Comparison of ENCODE assay signal across 14 cellular contexts in genomic region chr17:28906276-28907051, GRCh38. TPM values are rescaled to one million over a fixed set of nuclear protein-coding genes. Genes with fewer than 3 reads are reported as not detected.
A peak's percentile ranks its signal among the peaks of the same experiment; 100 is the strongest.
DNase-seq lines count a peak whose midpoint lies in the region; FAIRE-seq and TF ChIP-seq lines count a peak whose summit lies in the region.
"Had no signal": no experiment of that assay in that cellular context is flagged by ENCODE, and none has a peak within 500 bp of the region (broad histone marks: within the 10 kb centered on the region; RNA-seq: fewer than 3 reads in every experiment).

No MANE protein-coding gene starts in this region.

- TF ChIP-seq POLR2A in erythroblast (IDR thresholded peaks at IDR 0.05; ENCODE audit: low read length) (no peak), stomach (IDR thresholded peaks at IDR 0.05) (no peak), breast epithelium (IDR thresholded peaks at IDR 0.05) (no peak)

- TF ChIP-seq EP300 in stomach (IDR thresholded peaks at IDR 0.05), result no peak

- H3K9me3 ChIP-seq in stomach (no peaks in the 10 kb centered on the region), breast epithelium (no peaks in the 10 kb centered on the region)
- H3K9me3 ChIP-seq: tibial artery had no signal

- H3K4me1 ChIP-seq in stomach, result peaks cover 19 to 60% (median 47%) of the 10 kb centered on the region in 4 donors
- peaks cover 0 to 3% of the 10 kb centered on the region in 2 donors for H3K4me1 ChIP-seq in breast epithelium

- no peaks in the 10 kb centered on the region for H3K27me3 ChIP-seq in stomach
- H3K27me3 ChIP-seq in breast epithelium, result no peaks in the 10 kb centered on the region
- H3K27me3 ChIP-seq: tibial artery had no signal

- POLR2A ChIA-PET in RWPE1 (lab: Yijun Ruan, JAX; ENCODE audit: low non-redundant PET), result no interaction called here

- CTCF ChIA-PET in RWPE1 (lab: Yijun Ruan, JAX), result interaction anchor here (0.6 to 2.2 kb wide), 2 partner anchors 41 to 180 kb away, joined by 3 to 12 read pairs; no protein-coding TSS in a partner anchor

- H3K36me3 ChIP-seq in stomach (peaks cover 49 to 61% (median 60%) of the 10 kb centered on the region in 4 donors), breast epithelium (peaks cover 5% of the 10 kb centered on the region)

- intact Hi-C loops in stomach (cut with DNase I; ENCODE audit: low total_unique reads), result no loop called here
- intact Hi-C loops in breast epithelium (cut with DNase I; ENCODE audit: low total_unique reads), result loop anchor here (10.0 kb wide), 1 partner anchor 162 kb away; the partner anchor contains the start of gene TRAF4

- FAIRE-seq in urothelium cell line (lab: Jason Lieb, UNC), result no peak
- FAIRE-seq: TTC549 had no signal

- no peak for TF ChIP-seq CTCF in RWPE1 (conservative IDR thresholded peaks at IDR 0.05; ENCODE audit: low read depth)
- TF ChIP-seq CTCF in stomach (IDR thresholded peaks at IDR 0.05), result no peak
- TF ChIP-seq CTCF in breast epithelium (IDR thresholded peaks at IDR 0.05), result no peak

- WGBS in stomach, 5 donors, result 70 to 79% (median 77%) methylated on average over 5 to 13 of the region's 13 CpGs

- no peak for DNase-seq in RWPE1 (ENCODE audit: low spot score)
- peak; percentile 57 to 78 for DNase-seq in erythroblast (lab: John Stamatoyannopoulos, UW)
- no peak for DNase-seq in stomach
- no peak for DNase-seq in breast epithelium (ENCODE audit: low spot score in 2 of 2)
- DNase-seq in urothelium cell line (ENCODE audit: low spot score), result no peak
- DNase-seq in NCI-H1417 (lab: John Stamatoyannopoulos, UW), result no peak
- DNase-seq: activated naive CD4-positive, alpha-beta T cell treated with Interleukin-2 at 50 U/mL for 16 hours; H9; KG1; NCI-H146; NCI-H510A; tibial artery had no signal

- H3K27ac ChIP-seq in RWPE1, result peak overlapping the region; percentile 46
- peak overlapping the region in 3 of 5 donors; percentile 4 to 83 (median 80) for H3K27ac ChIP-seq in stomach
- peak overlapping the region in 1 of 2 donors; percentile 89 for H3K27ac ChIP-seq in breast epithelium
- H3K27ac ChIP-seq: parathyroid adenoma had no signal

- H3K4me3 ChIP-seq in stomach (no peak overlapping the region), breast epithelium (no peak overlapping the region)
- H3K4me3 ChIP-seq: tibial artery had no signal

RNA-seq across cellular contexts. Expression of gene DHRS13, which starts 3.6 kb away (rescaled TPM):
- total RNA-seq in stomach (10 to 100 TPM in 2 of 5 donors, 1 to 10 TPM in 2, not detected in 1; 6.4 to 33.5 (median 9.3) TPM), breast epithelium (10 to 100 TPM in 2 of 3 donors, 1 to 10 TPM in 1; 3.2 to 20.6 (median 14.2) TPM)
- 10 to 100 TPM in 1 of 3 donors, 1 to 10 TPM in 2; 4.4 to 13.4 (median 6.0) TPM for polyA plus RNA-seq in stomach

RNA-seq across cellular contexts. Expression of gene FLOT2, which starts 8.9 kb away (rescaled TPM):
- total RNA-seq in stomach, result 10 to 100 TPM; 19.5 to 80.5 (median 42.4) TPM
- polyA plus RNA-seq in stomach, result 10 to 100 TPM; 32.1 to 43.2 (median 37.0) TPM
- total RNA-seq in breast epithelium, result 10 to 100 TPM; 49.8 to 78.3 (median 56.9) TPM

RNA-seq across cellular contexts. Expression of gene PHF12, which starts 44.9 kb away (rescaled TPM):
- total RNA-seq in stomach (100 to 1,000 TPM in 1 of 5 donors, 10 to 100 TPM in 4; 23.2 to 206 (median 48.5) TPM), breast epithelium (10 to 100 TPM; 32.2 to 42.9 (median 40.3) TPM)
- 1 to 10 TPM; 8.3 to 9.8 (median 8.6) TPM for polyA plus RNA-seq in stomach

RNA-seq across cellular contexts. Expression of gene ERAL1, which starts 51.6 kb away (rescaled TPM):
- total RNA-seq in stomach (10 to 100 TPM; 23.1 to 97.0 (median 60.0) TPM), breast epithelium (10 to 100 TPM; 24.3 to 51.2 (median 26.4) TPM)
- 10 to 100 TPM; 36.7 to 50.3 (median 42.6) TPM for polyA plus RNA-seq in stomach

Comparison
In these comparisons a context has a peak if more than half of its experiments do, and no peak if none do; other contexts are left out.
1. DNase-seq: peak in erythroblast (2 of 2); none in RWPE1 (single experiment), stomach (single experiment), breast epithelium (0 of 2), urothelium cell line (single experiment) and NCI-H1417 (0 of 3).